Comparison of ENCODE assay signal across 1 cellular context in the genomic region with DNA sequence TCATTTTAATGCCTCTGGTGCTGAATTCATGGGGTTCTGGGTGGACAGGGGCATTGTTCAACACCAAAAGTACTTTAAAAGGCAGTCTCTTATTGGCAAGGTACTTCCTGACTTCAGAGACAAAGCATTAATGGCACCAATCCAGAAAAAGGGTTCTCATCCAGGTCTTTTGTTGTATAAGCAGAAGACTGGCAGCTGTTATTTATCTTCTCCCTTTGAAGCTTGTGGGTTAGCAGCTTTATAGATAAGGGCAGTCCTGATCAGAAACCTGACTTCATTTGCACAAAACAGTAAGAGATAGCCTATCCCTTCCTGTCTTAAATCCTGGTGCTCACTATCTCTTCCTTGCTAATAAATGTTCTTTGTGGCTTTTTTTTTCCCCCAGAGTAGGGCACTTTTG.
TF ChIP-seq lines count a peak whose summit lies in the region.

No MANE protein-coding gene starts in this region.

TF ChIP-seq in HepG2, 621 proteins besides CTCF, POLR2A, EP300 and RAD21 (continued from another document):
- TF ChIP-seq, protein P1, sequence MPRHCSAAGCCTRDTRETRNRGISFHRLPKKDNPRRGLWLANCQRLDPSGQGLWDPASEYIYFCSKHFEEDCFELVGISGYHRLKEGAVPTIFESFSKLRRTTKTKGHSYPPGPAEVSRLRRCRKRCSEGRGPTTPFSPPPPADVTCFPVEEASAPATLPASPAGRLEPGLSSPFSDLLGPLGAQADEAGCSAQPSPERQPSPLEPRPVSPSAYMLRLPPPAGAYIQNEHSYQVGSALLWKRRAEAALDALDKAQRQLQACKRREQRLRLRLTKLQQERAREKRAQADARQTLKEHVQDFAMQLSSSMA (CRISPR knock-in tag; IDR thresholded peaks at IDR 0.05) = no peak
- TF ChIP-seq TGIF2 (CRISPR knock-in tag; IDR thresholded peaks at IDR 0.05) = 0 out of 2 replicates have a peak, but pooled peaks have one; percentile 50
- TF ChIP-seq THYN1 (CRISPR knock-in tag; IDR thresholded peaks at IDR 0.05; ENCODE audit: borderline replicate concordance, low read depth) = no peak
- TF ChIP-seq, protein P2, sequence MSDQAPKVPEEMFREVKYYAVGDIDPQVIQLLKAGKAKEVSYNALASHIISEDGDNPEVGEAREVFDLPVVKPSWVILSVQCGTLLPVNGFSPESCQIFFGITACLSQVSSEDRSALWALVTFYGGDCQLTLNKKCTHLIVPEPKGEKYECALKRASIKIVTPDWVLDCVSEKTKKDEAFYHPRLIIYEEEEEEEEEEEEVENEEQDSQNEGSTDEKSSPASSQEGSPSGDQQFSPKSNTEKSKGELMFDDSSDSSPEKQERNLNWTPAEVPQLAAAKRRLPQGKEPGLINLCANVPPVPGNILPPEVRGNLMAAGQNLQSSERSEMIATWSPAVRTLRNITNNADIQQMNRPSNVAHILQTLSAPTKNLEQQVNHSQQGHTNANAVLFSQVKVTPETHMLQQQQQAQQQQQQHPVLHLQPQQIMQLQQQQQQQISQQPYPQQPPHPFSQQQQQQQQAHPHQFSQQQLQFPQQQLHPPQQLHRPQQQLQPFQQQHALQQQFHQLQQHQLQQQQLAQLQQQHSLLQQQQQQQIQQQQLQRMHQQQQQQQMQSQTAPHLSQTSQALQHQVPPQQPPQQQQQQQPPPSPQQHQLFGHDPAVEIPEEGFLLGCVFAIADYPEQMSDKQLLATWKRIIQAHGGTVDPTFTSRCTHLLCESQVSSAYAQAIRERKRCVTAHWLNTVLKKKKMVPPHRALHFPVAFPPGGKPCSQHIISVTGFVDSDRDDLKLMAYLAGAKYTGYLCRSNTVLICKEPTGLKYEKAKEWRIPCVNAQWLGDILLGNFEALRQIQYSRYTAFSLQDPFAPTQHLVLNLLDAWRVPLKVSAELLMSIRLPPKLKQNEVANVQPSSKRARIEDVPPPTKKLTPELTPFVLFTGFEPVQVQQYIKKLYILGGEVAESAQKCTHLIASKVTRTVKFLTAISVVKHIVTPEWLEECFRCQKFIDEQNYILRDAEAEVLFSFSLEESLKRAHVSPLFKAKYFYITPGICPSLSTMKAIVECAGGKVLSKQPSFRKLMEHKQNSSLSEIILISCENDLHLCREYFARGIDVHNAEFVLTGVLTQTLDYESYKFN (CRISPR knock-in tag; conservative IDR thresholded peaks at IDR 0.05) = peak; percentile 40; the same call in 1 of the 2 replicates
- TF ChIP-seq, protein P3, sequence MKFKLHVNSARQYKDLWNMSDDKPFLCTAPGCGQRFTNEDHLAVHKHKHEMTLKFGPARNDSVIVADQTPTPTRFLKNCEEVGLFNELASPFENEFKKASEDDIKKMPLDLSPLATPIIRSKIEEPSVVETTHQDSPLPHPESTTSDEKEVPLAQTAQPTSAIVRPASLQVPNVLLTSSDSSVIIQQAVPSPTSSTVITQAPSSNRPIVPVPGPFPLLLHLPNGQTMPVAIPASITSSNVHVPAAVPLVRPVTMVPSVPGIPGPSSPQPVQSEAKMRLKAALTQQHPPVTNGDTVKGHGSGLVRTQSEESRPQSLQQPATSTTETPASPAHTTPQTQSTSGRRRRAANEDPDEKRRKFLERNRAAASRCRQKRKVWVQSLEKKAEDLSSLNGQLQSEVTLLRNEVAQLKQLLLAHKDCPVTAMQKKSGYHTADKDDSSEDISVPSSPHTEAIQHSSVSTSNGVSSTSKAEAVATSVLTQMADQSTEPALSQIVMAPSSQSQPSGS (CRISPR knock-in tag; IDR thresholded peaks at IDR 0.05) = no peak
- TF ChIP-seq, protein P4, sequence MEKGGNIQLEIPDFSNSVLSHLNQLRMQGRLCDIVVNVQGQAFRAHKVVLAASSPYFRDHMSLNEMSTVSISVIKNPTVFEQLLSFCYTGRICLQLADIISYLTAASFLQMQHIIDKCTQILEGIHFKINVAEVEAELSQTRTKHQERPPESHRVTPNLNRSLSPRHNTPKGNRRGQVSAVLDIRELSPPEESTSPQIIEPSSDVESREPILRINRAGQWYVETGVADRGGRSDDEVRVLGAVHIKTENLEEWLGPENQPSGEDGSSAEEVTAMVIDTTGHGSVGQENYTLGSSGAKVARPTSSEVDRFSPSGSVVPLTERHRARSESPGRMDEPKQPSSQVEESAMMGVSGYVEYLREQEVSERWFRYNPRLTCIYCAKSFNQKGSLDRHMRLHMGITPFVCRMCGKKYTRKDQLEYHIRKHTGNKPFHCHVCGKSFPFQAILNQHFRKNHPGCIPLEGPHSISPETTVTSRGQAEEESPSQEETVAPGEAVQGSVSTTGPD (CRISPR knock-in tag; IDR thresholded peaks at IDR 0.05) = no peak
- TF ChIP-seq, protein P5, sequence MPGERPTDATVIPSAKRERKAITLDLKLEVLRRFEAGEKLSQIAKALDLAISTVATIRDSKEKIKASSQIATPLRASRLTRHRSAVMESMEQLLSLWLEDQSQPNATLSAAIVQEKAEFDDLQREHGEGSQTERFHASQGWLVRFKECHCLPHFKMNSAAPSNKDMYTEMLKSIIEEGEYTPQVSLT (CRISPR knock-in tag; IDR thresholded peaks at IDR 0.05; ENCODE audit: borderline replicate concordance, low read depth) = no peak
- TF ChIP-seq, protein P6, sequence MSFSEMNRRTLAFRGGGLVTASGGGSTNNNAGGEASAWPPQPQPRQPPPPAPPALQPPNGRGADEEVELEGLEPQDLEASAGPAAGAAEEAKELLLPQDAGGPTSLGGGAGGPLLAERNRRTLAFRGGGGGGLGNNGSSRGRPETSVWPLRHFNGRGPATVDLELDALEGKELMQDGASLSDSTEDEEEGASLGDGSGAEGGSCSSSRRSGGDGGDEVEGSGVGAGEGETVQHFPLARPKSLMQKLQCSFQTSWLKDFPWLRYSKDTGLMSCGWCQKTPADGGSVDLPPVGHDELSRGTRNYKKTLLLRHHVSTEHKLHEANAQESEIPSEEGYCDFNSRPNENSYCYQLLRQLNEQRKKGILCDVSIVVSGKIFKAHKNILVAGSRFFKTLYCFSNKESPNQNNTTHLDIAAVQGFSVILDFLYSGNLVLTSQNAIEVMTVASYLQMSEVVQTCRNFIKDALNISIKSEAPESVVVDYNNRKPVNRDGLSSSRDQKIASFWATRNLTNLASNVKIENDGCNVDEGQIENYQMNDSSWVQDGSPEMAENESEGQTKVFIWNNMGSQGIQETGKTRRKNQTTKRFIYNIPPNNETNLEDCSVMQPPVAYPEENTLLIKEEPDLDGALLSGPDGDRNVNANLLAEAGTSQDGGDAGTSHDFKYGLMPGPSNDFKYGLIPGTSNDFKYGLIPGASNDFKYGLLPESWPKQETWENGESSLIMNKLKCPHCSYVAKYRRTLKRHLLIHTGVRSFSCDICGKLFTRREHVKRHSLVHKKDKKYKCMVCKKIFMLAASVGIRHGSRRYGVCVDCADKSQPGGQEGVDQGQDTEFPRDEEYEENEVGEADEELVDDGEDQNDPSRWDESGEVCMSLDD (CRISPR knock-in tag; IDR thresholded peaks at IDR 0.05; ENCODE audit: borderline replicate concordance) = no peak
- no peak for TF ChIP-seq EED (CRISPR knock-in tag; IDR thresholded peaks at IDR 0.05)
- TF ChIP-seq JUNB (CRISPR knock-in tag; IDR thresholded peaks at IDR 0.05; ENCODE audit: borderline replicate concordance) = no peak
- TF ChIP-seq, protein P7, sequence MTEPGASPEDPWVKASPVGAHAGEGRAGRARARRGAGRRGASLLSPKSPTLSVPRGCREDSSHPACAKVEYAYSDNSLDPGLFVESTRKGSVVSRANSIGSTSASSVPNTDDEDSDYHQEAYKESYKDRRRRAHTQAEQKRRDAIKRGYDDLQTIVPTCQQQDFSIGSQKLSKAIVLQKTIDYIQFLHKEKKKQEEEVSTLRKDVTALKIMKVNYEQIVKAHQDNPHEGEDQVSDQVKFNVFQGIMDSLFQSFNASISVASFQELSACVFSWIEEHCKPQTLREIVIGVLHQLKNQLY (CRISPR knock-in tag; IDR thresholded peaks at IDR 0.05) = no peak
- no peak for TF ChIP-seq ZNF326 (CRISPR knock-in tag; IDR thresholded peaks at IDR 0.05; ENCODE audit: borderline replicate concordance)
- TF ChIP-seq NFATC3 (CRISPR knock-in tag; IDR thresholded peaks at IDR 0.05) = no peak
- no peak for TF ChIP-seq YEATS2 (CRISPR knock-in tag; IDR thresholded peaks at IDR 0.05; ENCODE audit: borderline replicate concordance)
- no peak for TF ChIP-seq ARHGAP35 (CRISPR knock-in tag; IDR thresholded peaks at IDR 0.05; ENCODE audit: borderline replicate concordance)
- no peak for TF ChIP-seq FOXP1 (IDR thresholded peaks at IDR 0.05)
- no peak for TF ChIP-seq FOXP1 (CRISPR knock-in tag; IDR thresholded peaks at IDR 0.05)
- TF ChIP-seq, protein P8, sequence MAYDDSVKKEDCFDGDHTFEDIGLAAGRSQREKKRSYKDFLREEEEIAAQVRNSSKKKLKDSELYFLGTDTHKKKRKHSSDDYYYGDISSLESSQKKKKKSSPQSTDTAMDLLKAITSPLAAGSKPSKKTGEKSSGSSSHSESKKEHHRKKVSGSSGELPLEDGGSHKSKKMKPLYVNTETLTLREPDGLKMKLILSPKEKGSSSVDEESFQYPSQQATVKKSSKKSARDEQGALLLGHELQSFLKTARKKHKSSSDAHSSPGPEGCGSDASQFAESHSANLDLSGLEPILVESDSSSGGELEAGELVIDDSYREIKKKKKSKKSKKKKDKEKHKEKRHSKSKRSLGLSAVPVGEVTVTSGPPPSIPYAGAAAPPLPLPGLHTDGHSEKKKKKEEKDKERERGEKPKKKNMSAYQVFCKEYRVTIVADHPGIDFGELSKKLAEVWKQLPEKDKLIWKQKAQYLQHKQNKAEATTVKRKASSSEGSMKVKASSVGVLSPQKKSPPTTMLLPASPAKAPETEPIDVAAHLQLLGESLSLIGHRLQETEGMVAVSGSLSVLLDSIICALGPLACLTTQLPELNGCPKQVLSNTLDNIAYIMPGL (CRISPR knock-in tag; IDR thresholded peaks at IDR 0.05; ENCODE audit: borderline replicate concordance in 1 of 2, low read depth in 1 of 2) = no peak
- no peak for TF ChIP-seq HOXA7 (CRISPR knock-in tag; IDR thresholded peaks at IDR 0.05)
- no peak for TF ChIP-seq FOXM1 (CRISPR knock-in tag; IDR thresholded peaks at IDR 0.05)
